Comparison of ENCODE assay signal across 1 cellular context in the genomic region with DNA sequence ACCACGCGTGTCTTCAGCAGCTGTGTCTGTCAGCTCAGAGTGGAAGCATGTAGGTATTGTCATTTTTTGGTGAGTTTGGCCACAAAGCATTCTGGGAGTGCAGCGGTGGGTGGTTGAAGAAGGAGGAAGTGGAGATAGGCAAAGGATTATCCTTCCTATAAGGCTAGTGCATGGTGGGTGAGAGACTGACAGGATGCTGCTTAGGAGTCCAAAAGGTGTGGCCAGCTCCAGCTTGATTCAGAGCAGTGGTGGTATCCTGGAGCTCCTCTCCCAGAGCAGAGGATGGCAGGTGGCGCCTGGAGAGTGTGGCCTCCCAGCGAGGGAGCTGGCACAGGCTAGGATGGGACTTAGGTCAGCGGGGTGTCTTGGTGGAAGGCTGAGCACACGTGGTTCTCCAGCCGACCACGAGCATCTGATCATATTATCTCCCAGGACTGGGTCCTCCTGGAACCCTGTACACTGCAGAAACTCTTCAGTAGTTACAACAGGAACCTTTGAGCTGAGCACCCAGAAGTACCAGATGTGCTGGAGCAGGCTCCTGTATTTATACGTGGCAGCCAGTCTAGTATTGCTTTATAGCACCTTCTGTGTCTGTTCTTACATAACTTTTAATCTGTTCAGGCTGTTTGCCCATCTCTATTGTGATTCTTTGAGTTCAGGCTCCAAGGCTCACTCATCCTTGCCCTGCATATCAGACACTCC.
TF ChIP-seq lines count a peak whose summit lies in the region.

No MANE protein-coding gene starts in this region.

TF ChIP-seq in K562, 482 proteins besides CTCF, POLR2A, EP300 and RAD21 (continued from another document):
- TF ChIP-seq, protein P1, sequence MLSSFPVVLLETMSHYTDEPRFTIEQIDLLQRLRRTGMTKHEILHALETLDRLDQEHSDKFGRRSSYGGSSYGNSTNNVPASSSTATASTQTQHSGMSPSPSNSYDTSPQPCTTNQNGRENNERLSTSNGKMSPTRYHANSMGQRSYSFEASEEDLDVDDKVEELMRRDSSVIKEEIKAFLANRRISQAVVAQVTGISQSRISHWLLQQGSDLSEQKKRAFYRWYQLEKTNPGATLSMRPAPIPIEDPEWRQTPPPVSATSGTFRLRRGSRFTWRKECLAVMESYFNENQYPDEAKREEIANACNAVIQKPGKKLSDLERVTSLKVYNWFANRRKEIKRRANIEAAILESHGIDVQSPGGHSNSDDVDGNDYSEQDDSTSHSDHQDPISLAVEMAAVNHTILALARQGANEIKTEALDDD (IDR thresholded peaks at IDR 0.05): peak; percentile 89
- TF ChIP-seq BRF1 (IDR thresholded peaks at IDR 0.05; ENCODE audit: borderline replicate concordance, extremely low read depth, insufficient read length) (no peak), ESRRA (IDR thresholded peaks at IDR 0.05; ENCODE audit: borderline replicate concordance, low read depth) (0 out of 2 replicates have a peak, but pooled peaks have one; percentile 21), IRF2 (CRISPR knock-in tag; IDR thresholded peaks at IDR 0.05) (no peak), SOX6 (IDR thresholded peaks at IDR 0.05) (no peak), MNT (conservative IDR thresholded peaks at IDR 0.05) (peak; percentile 46 to 72), DPF2 (IDR thresholded peaks at IDR 0.05) (0 out of 2 replicates have a peak, but pooled peaks have one; percentile 22), PHF8 (IDR thresholded peaks at IDR 0.05; ENCODE audit: borderline replicate concordance, low read length) (no peak), MYC (IDR thresholded peaks at IDR 0.05; ENCODE audit: low read depth, low read length) (peak; percentile 38; the same call in 1 of the 2 replicates), MYC (CRISPR knock-in tag; IDR thresholded peaks at IDR 0.05; ENCODE audit: borderline replicate concordance, low read depth) (no peak), NRF1 (conservative IDR thresholded peaks at IDR 0.05 in 1 of 2, IDR thresholded peaks at IDR 0.05 in 1 of 2) (0 out of 4 replicates have a peak, but pooled peaks of 1 of the 2 experiments have one; percentile 11), ZNF592 (IDR thresholded peaks at IDR 0.05) (peak; percentile 33; the same call in 1 of the 2 replicates), EHMT2 (IDR thresholded peaks at IDR 0.05) (0 out of 2 replicates have a peak, but pooled peaks have one; percentile 31), CTBP1 (IDR thresholded peaks at IDR 0.05; ENCODE audit: borderline replicate concordance) (peak; percentile 86), ZNF143 (CRISPR knock-in tag; IDR thresholded peaks at IDR 0.05) (peak; percentile 71)
- TF ChIP-seq, protein P2, sequence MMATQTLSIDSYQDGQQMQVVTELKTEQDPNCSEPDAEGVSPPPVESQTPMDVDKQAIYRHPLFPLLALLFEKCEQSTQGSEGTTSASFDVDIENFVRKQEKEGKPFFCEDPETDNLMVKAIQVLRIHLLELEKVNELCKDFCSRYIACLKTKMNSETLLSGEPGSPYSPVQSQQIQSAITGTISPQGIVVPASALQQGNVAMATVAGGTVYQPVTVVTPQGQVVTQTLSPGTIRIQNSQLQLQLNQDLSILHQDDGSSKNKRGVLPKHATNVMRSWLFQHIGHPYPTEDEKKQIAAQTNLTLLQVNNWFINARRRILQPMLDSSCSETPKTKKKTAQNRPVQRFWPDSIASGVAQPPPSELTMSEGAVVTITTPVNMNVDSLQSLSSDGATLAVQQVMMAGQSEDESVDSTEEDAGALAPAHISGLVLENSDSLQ (IDR thresholded peaks at IDR 0.05): peak; percentile 65
